Comparison of ENCODE assay signal across 6 cellular contexts in genomic region chr9:128190516-128191405, GRCh38. TPM values are rescaled to one million over a fixed set of nuclear protein-coding genes. Genes with fewer than 3 reads are reported as not detected.
DNase-seq lines count a peak whose midpoint lies in the region; ATAC-seq, FAIRE-seq and TF ChIP-seq lines count a peak whose summit lies in the region.

No MANE protein-coding gene starts in this region.

- no peaks in the 10 kb centered on the region for H3K9me3 Mint-ChIP-seq in CD4-positive, alpha-beta T cell
- no peaks in the 10 kb centered on the region for H3K9me3 Mint-ChIP-seq in neural crest cell

- POLR2A ChIA-PET in CD4-positive, alpha-beta T cell (lab: Charles Lee), result interaction anchor here (0.8 to 2.1 kb wide), 7 partner anchors 16 to 180 kb away, joined by 3 to 13 read pairs (median 5); partner anchors contain the start of genes BBLN, NAIF1, SLC25A25 and URM1

- no peaks in the 10 kb centered on the region for H3K27me3 ChIP-seq in CD4-positive, alpha-beta T cell (ENCODE audit: control insufficient read depth, insufficient read depth, low read length)
- H3K27me3 ChIP-seq in mammary epithelial cell (ENCODE audit: insufficient read depth, low read length), result no peaks in the 10 kb centered on the region

- peak overlapping the region; percentile 89 for H3K27ac Mint-ChIP-seq in CD4-positive, alpha-beta T cell
- H3K27ac Mint-ChIP-seq in neural crest cell (ENCODE audit: unreplicated experiment), result peak overlapping the region; percentile 99

- peaks cover 45% of the 10 kb centered on the region for H3K36me3 Mint-ChIP-seq in CD4-positive, alpha-beta T cell (ENCODE audit: low read depth)
- peaks cover 20% of the 10 kb centered on the region for H3K36me3 Mint-ChIP-seq in neural crest cell (ENCODE audit: low read depth)

- no TSS peak for BruUV-seq in mammary epithelial cell (replicated peaks; lab: Mats Ljungman, UMichigan)

- H3K27ac ChIP-seq in CD4-positive, alpha-beta T cell (ENCODE audit: low read depth, low read length), result no peak overlapping the region
- H3K27ac ChIP-seq in mammary epithelial cell (ENCODE audit: insufficient read depth, low read depth, low read length), result peak overlapping the region; percentile 10

- H3K4me3 ChIP-seq in mammary epithelial cell (replicated peaks in 1 of 3; ENCODE audit: insufficient read depth in 1 of 3, low read depth in 2 of 3, low read length in 3 of 3), result peak overlapping the region; percentile 84 to 90 (median 88)

- H3K36me3 ChIP-seq in mammary epithelial cell (ENCODE audit: insufficient read depth, low read length), result peaks cover 8% of the 10 kb centered on the region

- WGBS in mammary epithelial cell (ENCODE audit: low coverage, missing lambda C conversion rate), result 33% methylated on average over 3 of the region's 32 CpGs

- CTCF ChIA-PET in CD4-positive, alpha-beta T cell (lab: Charles Lee), result interaction anchor here (0.7 to 1.3 kb wide), 3 partner anchors 17 to 172 kb away, joined by 3 to 8 read pairs (median 3); partner anchors contain the start of gene BBLN
- CTCF ChIA-PET in mammary epithelial cell (lab: Charles Lee; ENCODE audit: low non-redundant PET), result interaction anchor here (0.6 to 0.7 kb wide), 2 partner anchors 54 to 85 kb away, joined by 3 to 4 read pairs; partner anchors contain the start of gene SWI5

- H2AFZ ChIP-seq in mammary epithelial cell (ENCODE audit: low read depth, low read length), result peak overlapping the region; percentile 100

- dilution Hi-C loops in mammary epithelial cell (cut with HindIII; ENCODE audit: low sequenced_read_pairs), result no loop called here

- H3K9me3 ChIP-seq in CD4-positive, alpha-beta T cell (ENCODE audit: control insufficient read depth, low read length), result no peaks in the 10 kb centered on the region
- no peaks in the 10 kb centered on the region for H3K9me3 ChIP-seq in mammary epithelial cell (replicated peaks; ENCODE audit: insufficient read depth, low read length)

- no peak for TF ChIP-seq CTCF in CD4-positive, alpha-beta T cell (IDR thresholded peaks at IDR 0.05)
- no peak for TF ChIP-seq CTCF in mammary epithelial cell (conservative IDR thresholded peaks at IDR 0.05 in 1 of 2, IDR thresholded peaks at IDR 0.05 in 1 of 2; ENCODE audit: extremely low read depth in 1 of 2, insufficient read depth in 1 of 2, low read depth in 1 of 2, low read length in 2 of 2)
- no peak for TF ChIP-seq CTCF in neural crest cell (conservative IDR thresholded peaks at IDR 0.05)

- peaks cover 19% of the 10 kb centered on the region for H3K4me1 ChIP-seq in mammary epithelial cell (ENCODE audit: insufficient read depth, low read length)

- in situ Hi-C loops in mammary epithelial cell (cut with MboI; ENCODE audit: low sequenced_read_pairs in 2 of 2), result no loop called here

- TF ChIP-seq POLR2A in GM12892 (IDR thresholded peaks at IDR 0.05; ENCODE audit: low read depth, low read length), result no peak

- H3K79me2 ChIP-seq in mammary epithelial cell (ENCODE audit: insufficient read depth, low read length), result peaks cover 14% of the 10 kb centered on the region

- ATAC-seq in CD4-positive, alpha-beta T cell (ENCODE audit: poor library complexity), result peak; percentile 61
- peak; percentile 10 for ATAC-seq in HG03045 (IDR thresholded peaks at IDR 0.05; ENCODE audit: unreplicated experiment)
- no peak for ATAC-seq in GM18858 (IDR thresholded peaks at IDR 0.05; ENCODE audit: unreplicated experiment)

- no peaks in the 10 kb centered on the region for H4K20me1 ChIP-seq in mammary epithelial cell (ENCODE audit: insufficient read depth, low read length)

- peaks cover 31% of the 10 kb centered on the region for H3K4me1 Mint-ChIP-seq in CD4-positive, alpha-beta T cell (ENCODE audit: low read depth)
- peaks cover 22% of the 10 kb centered on the region for H3K4me1 Mint-ChIP-seq in neural crest cell

- H3K9ac ChIP-seq in mammary epithelial cell (ENCODE audit: insufficient read depth, low read length), result peak overlapping the region; percentile 71

- peak in 2 of 10 experiments; percentile 25 to 27 for DNase-seq in CD4-positive, alpha-beta T cell
- DNase-seq in mammary epithelial cell (peak; percentile 14), neural crest cell (ENCODE audit: low read depth, low spot score) (no peak), GM12892 (ENCODE audit: insufficient read length) (no peak)

- no peaks in the 10 kb centered on the region for H3K27me3 Mint-ChIP-seq in CD4-positive, alpha-beta T cell
- H3K27me3 Mint-ChIP-seq in neural crest cell (ENCODE audit: low read depth), result no peaks in the 10 kb centered on the region

- H3K4me3 Mint-ChIP-seq in CD4-positive, alpha-beta T cell, result peak overlapping the region; percentile 93
- H3K4me3 Mint-ChIP-seq in neural crest cell, result peak overlapping the region; percentile 97

- intact Hi-C loops in CD4-positive, alpha-beta T cell (cut with DNase I, micrococcal nuclease), result loop anchor here (1.0 to 10.0 kb wide), 6 partner anchors 13 to 388 kb away; partner anchors contain the start of genes DNM1 (in 2 of the 2), BBLN (in 1 of the 2), COQ4 (in 1 of the 2) and FPGS (in 1 of the 2)
- intact Hi-C loops in mammary epithelial cell (cut with micrococcal nuclease), result loop anchor here (1.0 to 5.0 kb wide), 2 partner anchors 132 to 231 kb away; partner anchors contain the start of genes COQ4 and TRUB2

- no peak for FAIRE-seq in GM12892 (lab: Jason Lieb, UNC)

- peak overlapping the region; percentile 99 for H3K4me2 ChIP-seq in mammary epithelial cell (ENCODE audit: insufficient read depth, low read depth, low read length)

RNA-seq across cellular contexts. Expression of gene CIZ1, which starts 0.6 kb away (rescaled TPM):
- total RNA-seq in CD4-positive, alpha-beta T cell, result 100 to 1,000 TPM; 106 to 107 TPM
- total RNA-seq in mammary epithelial cell (100 to 1,000 TPM in 1 of 2 donors, 10 to 100 TPM in 1; 36.0 to 109 TPM), neural crest cell (201 and 226 TPM in 2 replicates)
- 25.5 TPM for polyA plus RNA-seq in mammary epithelial cell
- 130 TPM for polyA minus RNA-seq in mammary epithelial cell
- 38.6 TPM for polyA plus RNA-seq in GM12892 (2012; ENCODE audit: missing spikeins)

RNA-seq across cellular contexts. Expression of gene DNM1, which starts 12.4 kb away (rescaled TPM):
- 1 to 10 TPM; 1.8 to 2.5 TPM for total RNA-seq in CD4-positive, alpha-beta T cell
- total RNA-seq in mammary epithelial cell (1 to 10 TPM in 1 of 2 donors, under 1 TPM in 1; 0.67 to 3.2 TPM), neural crest cell (84.0 and 87.2 TPM in 2 replicates)
- 0.50 TPM for polyA plus RNA-seq in mammary epithelial cell
- not detected for polyA minus RNA-seq in mammary epithelial cell
- 0.36 TPM for polyA plus RNA-seq in GM12892 (2012; ENCODE audit: missing spikeins)

RNA-seq across cellular contexts. Expression of gene BBLN, which starts 30.7 kb away (rescaled TPM):
- 10 to 100 TPM; 53.6 to 55.9 TPM for total RNA-seq in CD4-positive, alpha-beta T cell
- total RNA-seq in mammary epithelial cell (10 to 100 TPM; 56.9 to 63.3 TPM), neural crest cell (80.6 and 82.5 TPM in 2 replicates)
- 58.9 TPM for polyA plus RNA-seq in mammary epithelial cell
- polyA minus RNA-seq in mammary epithelial cell, result 11.0 TPM
- 27.5 TPM for polyA plus RNA-seq in GM12892 (2012; ENCODE audit: missing spikeins)

RNA-seq across cellular contexts. Expression of gene LCN2, which starts 41.5 kb away (rescaled TPM):
- total RNA-seq in CD4-positive, alpha-beta T cell, result not detected
- 10 to 100 TPM in 1 of 2 donors, 1 to 10 TPM in 1; 6.5 to 20.0 TPM for total RNA-seq in mammary epithelial cell
- polyA plus RNA-seq in mammary epithelial cell, result 2.1 TPM
- 9.1 TPM for polyA minus RNA-seq in mammary epithelial cell
- total RNA-seq in neural crest cell, result not detected in 2 replicates
- not detected for polyA plus RNA-seq in GM12892 (2012; ENCODE audit: missing spikeins)

Comparison
In these comparisons a context has a peak if more than half of its experiments do, and no peak if none do; other contexts are left out.
1. RNA of gene DNM1, which starts 12.4 kb away (total RNA-seq): 84.0 to 87.2 TPM in neural crest cell; 0.67 to 3.2 TPM in mammary epithelial cell and 1.8 to 2.5 TPM in CD4-positive, alpha-beta T cell; every median in the first group is over 10 times any median in the second.